Comparison of ENCODE assay signal across 8 cellular contexts in the genomic region with DNA sequence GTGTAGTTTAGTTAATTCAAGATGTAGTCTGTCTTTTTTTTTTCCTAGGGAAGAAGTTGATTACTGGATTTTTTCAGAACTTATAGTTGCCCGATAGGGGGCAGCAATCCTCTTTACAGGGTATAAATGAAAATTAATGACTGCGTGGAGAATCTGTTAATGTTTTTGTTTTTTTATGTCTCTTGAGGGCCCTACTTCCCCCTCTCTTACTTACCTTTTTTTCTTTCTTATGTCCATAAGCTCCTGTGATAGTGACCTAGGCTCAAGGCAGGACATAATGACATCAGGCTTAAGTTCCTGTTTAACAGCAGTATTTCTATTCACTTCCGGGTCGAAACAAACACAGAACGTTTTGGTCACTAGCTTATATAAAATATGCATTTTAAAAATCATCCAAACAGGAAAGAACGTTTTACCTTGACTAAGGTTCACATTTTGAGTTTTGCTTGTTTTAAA. TPM values are rescaled to one million over a fixed set of nuclear protein-coding genes. Genes with fewer than 3 reads are reported as not detected.
DNase-seq lines count a peak whose midpoint lies in the region; ATAC-seq, FAIRE-seq and TF ChIP-seq lines count a peak whose summit lies in the region.

No MANE protein-coding gene starts in this region.

- CTCF ChIA-PET in MCF 10A (lab: Yijun Ruan, JAX) (interaction anchor here (0.6 to 4.3 kb wide), 48 partner anchors 9 to 1188 kb away, joined by 3 to 36 read pairs (median 4); partner anchors contain the start of genes CDC123 and NUDT5), HepG2 (lab: Yijun Ruan, JAX; ENCODE audit: low intra/inter-chr PET ratio, low total read pairs) (interaction anchor here (0.7 to 3.2 kb wide), 2 partner anchors 23 to 442 kb away, joined by 3 to 9 read pairs; no protein-coding TSS in a partner anchor)

- no peak overlapping the region for H2BK120ac ChIP-seq in H9 (ENCODE audit: low read depth, low read length, poor library complexity, severe bottlenecking)

- H3K9me3 ChIP-seq in H9 (ENCODE audit: control insufficient read depth, low read depth, low read length) = no peaks in the 10 kb centered on the region
- H3K9me3 ChIP-seq in HepG2 (ENCODE audit: low read length) = no peaks in the 10 kb centered on the region

- in situ Hi-C loops in HepG2 (cut with HindIII; ENCODE audit: extremely low pct_ligation_motif_present, low pct_unique_long_range_greater_than_20kb) = no loop called here

- H3K4me1 Mint-ChIP-seq in H9 (no peaks in the 10 kb centered on the region), MCF 10A (ENCODE audit: insufficient read depth, unreplicated experiment) (no peaks in the 10 kb centered on the region)

- H3K27ac Mint-ChIP-seq in H9 (peak overlapping the region in 1 of 3 experiments; percentile 79; a peak in 4 of 7 replicates), MCF 10A (ENCODE audit: low read depth, unreplicated experiment) (peak overlapping the region; percentile 59)

- H2AK5ac ChIP-seq in H9 (ENCODE audit: insufficient read length, low read length) = no peak overlapping the region

- H2AFZ ChIP-seq in H9 (ENCODE audit: low read length) = no peak overlapping the region
- H2AFZ ChIP-seq in HepG2 (ENCODE audit: low read length) = no peak overlapping the region

- no peaks in the 10 kb centered on the region for H3K27me3 Mint-ChIP-seq in H9 (ENCODE audit: low read depth)
- no peaks in the 10 kb centered on the region for H3K27me3 Mint-ChIP-seq in MCF 10A (ENCODE audit: insufficient read depth, unreplicated experiment)

- H3K4ac ChIP-seq in H9 (ENCODE audit: low read depth, low read length) = no peak overlapping the region

- no peaks in the 10 kb centered on the region for H4K20me1 ChIP-seq in H9 (ENCODE audit: control insufficient read depth, insufficient read depth, insufficient read length)
- H4K20me1 ChIP-seq in HepG2 (ENCODE audit: insufficient read depth, low read length) = peaks cover 8% of the 10 kb centered on the region

- H3K9ac ChIP-seq in H9 (ENCODE audit: extremely low read depth, insufficient read length, low read length) = no peak overlapping the region
- no peak overlapping the region for H3K9ac ChIP-seq in HepG2 (ENCODE audit: insufficient read depth, low read depth, low read length)

- no peak overlapping the region for H3T11ph ChIP-seq in H9 (ENCODE audit: low read length)

- H3K4me1 ChIP-seq in H9 (ENCODE audit: insufficient read depth, low read length) = no peaks in the 10 kb centered on the region
- no peaks in the 10 kb centered on the region for H3K4me1 ChIP-seq in HepG2 (ENCODE audit: insufficient read depth, low read length)

- TF ChIP-seq EP300 in HepG2 (IDR thresholded peaks at IDR 0.05; ENCODE audit: low read depth in 2 of 2, low read length in 2 of 2) (no peak), HepG2 (CRISPR knock-in tag; IDR thresholded peaks at IDR 0.05; ENCODE audit: borderline replicate concordance) (no peak)

- H3K56ac ChIP-seq in H9 (ENCODE audit: insufficient read length, low read depth, low read length) = no peak overlapping the region

- no peak overlapping the region for H3K4me3 Mint-ChIP-seq in H9
- H3K4me3 Mint-ChIP-seq in MCF 10A (ENCODE audit: unreplicated experiment) = no peak overlapping the region

- H3K36me3 ChIP-seq in HepG2 (replicated peaks in 1 of 2; ENCODE audit: control insufficient read depth in 1 of 2, insufficient read depth in 2 of 2, low read length in 2 of 2) = peaks cover 13 to 67% of the 10 kb centered on the region in 2 experiments

- no peak overlapping the region for H4K8ac ChIP-seq in H9 (replicated peaks; ENCODE audit: insufficient read length, low read depth, low read length)

- FAIRE-seq in HepG2 (lab: Jason Lieb, UNC) (no peak), frontal cortex (lab: Jason Lieb, UNC) (no peak)

- no peak overlapping the region for H2BK15ac ChIP-seq in H9 (ENCODE audit: low read depth, low read length)

- no peak overlapping the region for H3K4me3 ChIP-seq in HepG2 (replicated peaks in 1 of 3; ENCODE audit: insufficient read depth in 1 of 3, low read depth in 2 of 3, low read length in 3 of 3)

- DNase-seq in COLO829 (ENCODE audit: low spot score) = peak; percentile 25
- DNase-seq in H9 = no peak
- DNase-seq in RPMI7951 (ENCODE audit: low read depth) = peak; percentile 49
- peak; percentile 65 for DNase-seq in MCF 10A (ENCODE audit: unreplicated experiment)
- peak; percentile 39 for DNase-seq in HepG2 (ENCODE audit: low spot score)
- DNase-seq in stromal cell of bone marrow (ENCODE audit: low read depth) = peak; percentile 42
- DNase-seq in frontal cortex (ENCODE audit: low spot score in 2 of 2) = no peak

- H3K18ac ChIP-seq in H9 (ENCODE audit: insufficient read length, low read depth, low read length) = no peak overlapping the region

- no peak overlapping the region for H4K5ac ChIP-seq in H9 (ENCODE audit: insufficient read length, low read depth, low read length)

- no peak overlapping the region for H3K14ac ChIP-seq in H9 (ENCODE audit: insufficient read depth, low read length)

- H4K91ac ChIP-seq in H9 (ENCODE audit: insufficient read length, low read depth, low read length) = no peak overlapping the region

- H3K27me3 ChIP-seq in H9 (ENCODE audit: insufficient read depth, low read length) (no peaks in the 10 kb centered on the region), HepG2 (ENCODE audit: control insufficient read depth in 1 of 2, insufficient read depth in 2 of 2, low read length in 2 of 2) (no peaks in the 10 kb centered on the region)

- intact Hi-C loops in MCF 10A (cut with micrococcal nuclease) = loop anchor here (1.0 to 2.0 kb wide), 2 partner anchors 442 to 497 kb away; no protein-coding TSS in a partner anchor
- intact Hi-C loops in HepG2 (cut with micrococcal nuclease; ENCODE audit: unreplicated experiment) = no loop called here

- no peak overlapping the region for H2BK12ac ChIP-seq in H9 (ENCODE audit: insufficient read length, low read depth, low read length)

- no CpG with 5 or more reads among the region's 6 CpGs for WGBS in H9 (ENCODE audit: extremely low coverage, insufficient read length, low lambda C conversion rate)
- WGBS in HepG2 (ENCODE audit: low lambda C conversion rate) = 55% methylated on average over 6 of the region's 6 CpGs

- H3K27ac ChIP-seq in H9 (ENCODE audit: insufficient read length, low read depth, low read length) (no peak overlapping the region), HepG2 (ENCODE audit: extremely low read length, insufficient read depth, low read length) (no peak overlapping the region)

- H3K9me3 Mint-ChIP-seq in H9 (no peaks in the 10 kb centered on the region), MCF 10A (ENCODE audit: unreplicated experiment) (no peaks in the 10 kb centered on the region)

- H3K36me3 Mint-ChIP-seq in H9 (ENCODE audit: insufficient read depth in 1 of 3, low read depth in 3 of 3) (peaks cover 40 to 72% (median 69%) of the 10 kb centered on the region in 3 experiments), MCF 10A (ENCODE audit: insufficient read depth, unreplicated experiment) (peaks cover 85% of the 10 kb centered on the region)

- no peak overlapping the region for H2BK20ac ChIP-seq in H9 (ENCODE audit: low read depth, low read length, poor library complexity, severe bottlenecking)

- H3K79me2 ChIP-seq in H9 (ENCODE audit: insufficient read depth, low read length) (no peaks in the 10 kb centered on the region), HepG2 (ENCODE audit: insufficient read depth, low read length) (no peaks in the 10 kb centered on the region)

- H3K23me2 ChIP-seq in H9 (ENCODE audit: insufficient read length, low read depth, low read length, poor library complexity, severe bottlenecking) = no peaks in the 10 kb centered on the region

- no peak for TF ChIP-seq POLR2A in HepG2 (IDR thresholded peaks at IDR 0.05; ENCODE audit: insufficient read depth in 1 of 2, low read depth in 2 of 2, low read length in 2 of 2)

- no peaks in the 10 kb centered on the region for H3K79me1 ChIP-seq in H9 (ENCODE audit: insufficient read depth, low read depth, low read length, poor library complexity, severe bottlenecking)

- no TSS peak for BruUV-seq in MCF 10A (replicated peaks; lab: Mats Ljungman, UMichigan)
- no TSS peak for BruUV-seq in HepG2 (replicated peaks; lab: Mats Ljungman, UMichigan)

- no peak overlapping the region for H3K4me2 ChIP-seq in H9 (ENCODE audit: insufficient read depth, insufficient read length, low read length)
- H3K4me2 ChIP-seq in HepG2 (ENCODE audit: low read depth, low read length) = no peak overlapping the region

- no peak overlapping the region for H3K23ac ChIP-seq in H9 (ENCODE audit: insufficient read length, low read depth, low read length)

- TF ChIP-seq CTCF in H9 (conservative IDR thresholded peaks at IDR 0.05) (peak; percentile 74), MCF 10A (IDR thresholded peaks at IDR 0.05; ENCODE audit: unreplicated experiment) (peak; percentile 66), HepG2 (CRISPR knock-in tag; IDR thresholded peaks at IDR 0.05) (peak; percentile 54)

- POLR2A ChIA-PET in MCF 10A (lab: Yijun Ruan, JAX) = interaction anchor here (0.8 to 2.2 kb wide), 4 partner anchors 13 to 34 kb away, joined by 3 to 9 read pairs (median 3); partner anchors contain the start of genes CDC123 and NUDT5
- POLR2A ChIA-PET in HepG2 (lab: Yijun Ruan, JAX) = interaction anchor here (1.3 kb wide), 1 partner anchor 23 kb away, joined by 3 read pairs; no protein-coding TSS in a partner anchor

- no peak for TF ChIP-seq RAD21 in HepG2 (CRISPR knock-in tag; IDR thresholded peaks at IDR 0.05)

- ATAC-seq in HepG2 (no peak), GM18868 (IDR thresholded peaks at IDR 0.05; ENCODE audit: unreplicated experiment) (no peak)

- no peak overlapping the region for H2BK5ac ChIP-seq in H9 (ENCODE audit: insufficient read length, low read length)

RNA-seq across cellular contexts. Expression of gene CDC123, which starts 18.8 kb away (rescaled TPM):
- 154 and 159 TPM in 2 replicates for total RNA-seq in H9 (2021)
- total RNA-seq in RPMI7951 (2014; rRNA removed; shearing (Covaris generic)) = 217 and 219 TPM in 2 replicates
- 113 and 114 TPM in 2 replicates for total RNA-seq in MCF 10A (2022)
- 153 and 217 TPM in 2 replicates for total RNA-seq in HepG2 (2016; rRNA removed; fragmentation: Illumina TruSeq; extraction: Trizol)
- 38.0 and 41.2 TPM in 2 replicates for total RNA-seq in HepG2 (2016; cell fraction: cytosol; rRNA removed; fragmentation: Illumina TruSeq; extraction: Trizol; ENCODE audit: low read depth)
- 146 and 228 TPM in 2 replicates for total RNA-seq in HepG2 (2016; cell fraction: insoluble cytoplasmic fraction; rRNA removed; fragmentation: Illumina TruSeq; extraction: Trizol)
- 44.1 and 50.3 TPM in 2 replicates for total RNA-seq in HepG2 (2016; cell fraction: membrane; rRNA removed; fragmentation: Illumina TruSeq; extraction: Trizol)
- total RNA-seq in HepG2 (2016; cell fraction: nucleus; rRNA removed; fragmentation: Illumina TruSeq; extraction: Trizol) = 58.1 and 62.8 TPM in 2 replicates
- polyA plus RNA-seq in HepG2 (2011; rRNA removed) = 56.8 and 63.3 TPM in 2 replicates
- 59.6 and 59.8 TPM in 2 replicates for polyA plus RNA-seq in HepG2 (2011; cell fraction: cytosol; rRNA removed)
- 27.3 and 29.0 TPM in 2 replicates for polyA plus RNA-seq in HepG2 (2011; cell fraction: nucleus; rRNA removed)
- 65.3 and 99.2 TPM in 2 replicates for polyA plus RNA-seq in HepG2 (2012)
- polyA plus RNA-seq in HepG2 (2016; cell fraction: cytosol; fragmentation: Illumina TruSeq; extraction: Trizol; ENCODE audit: low read depth) = 25.0 and 26.0 TPM in 2 replicates
- polyA plus RNA-seq in HepG2 (2016; cell fraction: insoluble cytoplasmic fraction; fragmentation: Illumina TruSeq; extraction: Trizol; ENCODE audit: low read depth) = 203 and 221 TPM in 2 replicates
- polyA plus RNA-seq in HepG2 (2016; cell fraction: membrane; fragmentation: Illumina TruSeq; extraction: Trizol; ENCODE audit: low read depth) = 31.6 and 33.3 TPM in 2 replicates
- polyA plus RNA-seq in HepG2 (2016; cell fraction: nucleus; fragmentation: Illumina TruSeq; extraction: Trizol; ENCODE audit: insufficient read depth, low read depth) = 73.7 and 75.1 TPM in 2 replicates
- polyA minus RNA-seq in HepG2 (2011; rRNA and poly(A)+ RNA removed; ENCODE audit: low replicate concordance) = 194 and 353 TPM in 2 replicates
- polyA minus RNA-seq in HepG2 (2011; cell fraction: cytosol; rRNA and poly(A)+ RNA removed) = 73.6 and 86.4 TPM in 2 replicates
- 55.2 and 63.2 TPM in 2 replicates for polyA minus RNA-seq in HepG2 (2011; cell fraction: nucleus; rRNA and poly(A)+ RNA removed)
- 146 TPM for total RNA-seq in frontal cortex

RNA-seq across cellular contexts. Expression of gene NUDT5, which starts 19.1 kb away (rescaled TPM):
- total RNA-seq in H9 (2021) (109 and 117 TPM in 2 replicates), MCF 10A (2022) (77.7 and 84.2 TPM in 2 replicates), HepG2 (2016; rRNA removed; fragmentation: Illumina TruSeq; extraction: Trizol) (134 and 179 TPM in 2 replicates), frontal cortex (14.3 TPM)
- total RNA-seq in RPMI7951 (2014; rRNA removed; shearing (Covaris generic)) = 176 and 209 TPM in 2 replicates
- total RNA-seq in HepG2 (2016; cell fraction: cytosol; rRNA removed; fragmentation: Illumina TruSeq; extraction: Trizol; ENCODE audit: low read depth) = 34.5 and 35.9 TPM in 2 replicates
- 133 and 191 TPM in 2 replicates for total RNA-seq in HepG2 (2016; cell fraction: insoluble cytoplasmic fraction; rRNA removed; fragmentation: Illumina TruSeq; extraction: Trizol)
- 49.9 and 52.8 TPM in 2 replicates for total RNA-seq in HepG2 (2016; cell fraction: membrane; rRNA removed; fragmentation: Illumina TruSeq; extraction: Trizol)
- 52.7 and 53.0 TPM in 2 replicates for total RNA-seq in HepG2 (2016; cell fraction: nucleus; rRNA removed; fragmentation: Illumina TruSeq; extraction: Trizol)
- polyA plus RNA-seq in HepG2 (2011; rRNA removed) = 57.3 and 79.6 TPM in 2 replicates
- 58.1 and 63.2 TPM in 2 replicates for polyA plus RNA-seq in HepG2 (2011; cell fraction: cytosol; rRNA removed)
- polyA plus RNA-seq in HepG2 (2011; cell fraction: nucleus; rRNA removed) = 25.6 and 26.7 TPM in 2 replicates
- 60.3 and 67.3 TPM in 2 replicates for polyA plus RNA-seq in HepG2 (2012)
- 44.5 and 46.9 TPM in 2 replicates for polyA plus RNA-seq in HepG2 (2016; cell fraction: cytosol; fragmentation: Illumina TruSeq; extraction: Trizol; ENCODE audit: low read depth)
- 208 and 231 TPM in 2 replicates for polyA plus RNA-seq in HepG2 (2016; cell fraction: insoluble cytoplasmic fraction; fragmentation: Illumina TruSeq; extraction: Trizol; ENCODE audit: low read depth)
- polyA plus RNA-seq in HepG2 (2016; cell fraction: membrane; fragmentation: Illumina TruSeq; extraction: Trizol; ENCODE audit: low read depth) = 41.0 and 45.0 TPM in 2 replicates
- 70.5 and 93.1 TPM in 2 replicates for polyA plus RNA-seq in HepG2 (2016; cell fraction: nucleus; fragmentation: Illumina TruSeq; extraction: Trizol; ENCODE audit: insufficient read depth, low read depth)
- polyA minus RNA-seq in HepG2 (2011; rRNA and poly(A)+ RNA removed; ENCODE audit: low replicate concordance) = 23.1 and 74.3 TPM in 2 replicates
- 18.8 and 23.8 TPM in 2 replicates for polyA minus RNA-seq in HepG2 (2011; cell fraction: cytosol; rRNA and poly(A)+ RNA removed)
- 40.0 and 45.8 TPM in 2 replicates for polyA minus RNA-seq in HepG2 (2011; cell fraction: nucleus; rRNA and poly(A)+ RNA removed)

Comparison
In these comparisons a context has a peak if more than half of its experiments do, and no peak if none do; other contexts are left out.
1. DNase-seq: peak in COLO829 (single experiment), RPMI7951 (single experiment), MCF 10A (single experiment), HepG2 (single experiment) and stromal cell of bone marrow (single experiment); none in H9 (single experiment) and frontal cortex (0 of 2).
2. Peak in every context shown above with its lines, with median percentiles within 50 percentile points of each other: CTCF ChIP-seq.